In genomic region chr3:65532164-65532563, GRCh38 we compare ENCODE assay signal across 19 cellular contexts.
"Had no signal": no experiment of that assay in that cellular context is flagged by ENCODE, and none has a peak within 500 bp of the region (broad histone marks: within the 10 kb centered on the region; RNA-seq: fewer than 3 reads in every experiment).

No MANE protein-coding gene starts in this region.

- H3K36me3 Mint-ChIP-seq: activated naive CD8-positive, alpha-beta T cell treated with anti-CD3 and anti-CD28 coated beads for 36 hours; memory B cell had no signal

- H3K27me3 Mint-ChIP-seq: activated CD4-positive, alpha-beta T cell treated with anti-CD3 and anti-CD28 coated beads for 36 hours; activated naive CD8-positive, alpha-beta T cell treated with anti-CD3 and anti-CD28 coated beads for 36 hours; memory B cell had no signal

- H3K9me3 Mint-ChIP-seq: activated naive CD8-positive, alpha-beta T cell treated with anti-CD3 and anti-CD28 coated beads for 36 hours; nephron had no signal

- H3K4me1 Mint-ChIP-seq: activated CD4-positive, alpha-beta T cell treated with anti-CD3 and anti-CD28 coated beads for 36 hours; activated naive CD8-positive, alpha-beta T cell treated with anti-CD3 and anti-CD28 coated beads for 36 hours; memory B cell; nephron had no signal

- H3K9me3 ChIP-seq: tibial artery had no signal

- H3K27ac ChIP-seq: coronary artery, tibial artery had no signal

- DNase-seq: activated CD4-positive, alpha-beta T cell treated with anti-CD3 and anti-CD28 coated beads for 36 hours; activated CD4-positive, alpha-beta T cell treated with anti-CD3 and anti-CD28 coated beads, Interleukin-2, amount 50 U/mL, for 4 hours; activated CD8-positive, alpha-beta memory T cell treated with anti-CD3 and anti-CD28 coated beads for 24 hours; activated CD8-positive, alpha-beta memory T cell treated with anti-CD3 and anti-CD28 coated beads, Interleukin-2, amount 50 U/mL, for 4 hours; activated naive CD4-positive, alpha-beta T cell treated with Interleukin-2 at 50 U/mL for 16 hours; activated naive CD8-positive, alpha-beta T cell treated with anti-CD3 and anti-CD28 coated beads for 36 hours; activated T-cell treated with anti-CD3 and anti-CD28 coated beads, Interleukin-2, amount 50 U/mL, for 4 hours; cerebellar nuclear complex; foreskin melanocyte; hippocampal formation; stimulated activated CD4-positive, alpha-beta T cell treated with anti-CD3 and anti-CD28 coated beads, Interleukin-4, amount 100 ng/mL, for 4 hours; stimulated activated naive CD8-positive, alpha-beta T cell treated with anti-CD3 and anti-CD28 coated beads, Interleukin-15, Interleukin-2, amounts not matched to agents 100 U/mL and 50 U/mL, for 24 hours; T-helper 1 cell; tibial artery had no signal

- H3K27me3 ChIP-seq: tibial artery had no signal

- H3K4me3 ChIP-seq: coronary artery, tibial artery had no signal

- H3K27ac Mint-ChIP-seq: activated CD4-positive, alpha-beta T cell treated with anti-CD3 and anti-CD28 coated beads for 36 hours; activated naive CD8-positive, alpha-beta T cell treated with anti-CD3 and anti-CD28 coated beads for 36 hours; activated T-helper 2 cell treated with anti-CD3 and anti-CD28 coated beads, Interferon-gamma antibody, Interleukin-2, Interleukin-4, amounts not matched to agents 10 μg/mL and 5 μg/mL and 100 μg/mL, durations not matched to agents 14 hours and 24 hours and 36 hours; memory B cell; nephron had no signal

- H3K36me3 ChIP-seq: tibial artery had no signal

- H3K4me3 Mint-ChIP-seq: activated CD4-positive, alpha-beta T cell treated with anti-CD3 and anti-CD28 coated beads for 36 hours; activated naive CD8-positive, alpha-beta T cell treated with anti-CD3 and anti-CD28 coated beads for 36 hours; activated T-cell treated with anti-CD3 and anti-CD28 coated beads, Interleukin-2, amount 50 U/mL, for 4 hours; memory B cell; nephron; WTC11 had no signal
